In the genomic region with DNA sequence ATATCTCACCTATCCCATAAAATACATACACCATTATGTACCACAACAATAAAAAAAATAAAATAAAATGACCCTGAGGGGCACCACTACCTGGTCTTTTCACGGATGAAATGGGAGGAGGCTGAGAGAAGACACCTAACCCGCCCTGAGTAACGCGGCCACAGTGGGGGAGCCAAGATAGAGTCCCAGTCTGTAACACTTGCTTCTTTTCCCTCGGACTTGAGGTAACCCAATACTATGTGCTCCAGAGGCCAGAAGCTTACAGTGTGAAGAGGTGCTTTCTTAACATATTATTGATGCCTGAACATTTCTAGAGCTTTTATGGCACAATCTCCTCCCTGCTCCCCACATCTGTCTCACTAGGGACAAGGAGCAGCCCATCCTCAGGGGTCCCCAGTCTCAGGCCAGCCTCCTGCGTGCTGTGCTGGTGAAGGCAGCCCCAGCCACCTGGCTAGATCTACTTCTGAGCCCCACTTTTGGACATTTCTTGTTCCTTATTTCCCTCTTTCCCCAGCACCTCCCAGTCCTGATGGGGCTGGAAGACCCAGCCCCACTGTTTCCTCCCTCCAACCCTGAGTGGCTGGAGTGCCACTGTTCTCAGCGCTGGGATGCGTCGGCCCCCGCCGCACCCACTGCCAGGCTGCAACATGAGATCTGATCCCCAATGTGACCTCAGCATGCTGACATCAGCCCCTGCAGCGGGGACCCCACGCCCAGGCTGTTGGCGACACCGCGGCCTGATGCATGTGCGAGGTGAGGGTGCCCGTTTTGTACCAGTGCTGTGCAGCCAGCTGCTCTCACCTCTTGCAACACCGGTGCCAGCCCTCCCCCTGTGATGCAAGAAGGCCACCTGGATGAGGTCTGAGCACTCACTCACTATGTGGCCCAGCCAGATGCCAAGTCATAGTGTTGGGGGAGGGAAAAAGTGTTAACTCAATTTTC, we compare ENCODE assay signal across 17 cellular contexts.
A peak's percentile ranks its signal among the peaks of the same experiment; 100 is the strongest.
DNase-seq lines count a peak whose midpoint lies in the region; ATAC-seq, FAIRE-seq and TF ChIP-seq lines count a peak whose summit lies in the region.
"Had no signal": no experiment of that assay in that cellular context is flagged by ENCODE, and none has a peak within 500 bp of the region (broad histone marks: within the 10 kb centered on the region; RNA-seq: fewer than 3 reads in every experiment).

No MANE protein-coding gene starts in this region.

- dilution Hi-C loops in mammary epithelial cell (cut with HindIII; ENCODE audit: low sequenced_read_pairs): loop anchor here (25.0 kb wide), 1 partner anchor 274 kb away; no protein-coding TSS in a partner anchor

- BruUV-seq in MCF 10A (replicated peaks; lab: Mats Ljungman, UMichigan): no TSS peak
- no TSS peak for BruUV-seq in mammary epithelial cell (replicated peaks; lab: Mats Ljungman, UMichigan)
- no TSS peak for BruUV-seq in HepG2 (replicated peaks; lab: Mats Ljungman, UMichigan)

- no peak for FAIRE-seq in HepG2 (lab: Jason Lieb, UNC)
- FAIRE-seq: GM12891, RCC 7860 had no signal

- CTCF ChIA-PET in MCF 10A (lab: Yijun Ruan, JAX): interaction anchor here (0.8 to 2.0 kb wide), 6 partner anchors 8 to 295 kb away, joined by 3 to 8 read pairs (median 5); no protein-coding TSS in a partner anchor
- CTCF ChIA-PET in mammary epithelial cell (lab: Charles Lee; ENCODE audit: low non-redundant PET): interaction anchor here (0.6 kb wide), 1 partner anchor 288 kb away, joined by 4 read pairs; no protein-coding TSS in a partner anchor
- CTCF ChIA-PET in HepG2 (lab: Yijun Ruan, JAX; ENCODE audit: low intra/inter-chr PET ratio, low total read pairs): no interaction called here

- TF ChIP-seq POLR2A in HepG2 (IDR thresholded peaks at IDR 0.05; ENCODE audit: insufficient read depth in 1 of 2, low read depth in 2 of 2, low read length in 2 of 2) (no peak), erythroblast (IDR thresholded peaks at IDR 0.05; ENCODE audit: low read length) (no peak)

- H3K79me2 ChIP-seq in mammary epithelial cell (ENCODE audit: insufficient read depth, low read length): no peaks in the 10 kb centered on the region
- no peaks in the 10 kb centered on the region for H3K79me2 ChIP-seq in HepG2 (ENCODE audit: insufficient read depth, low read length)

- no peaks in the 10 kb centered on the region for H3K36me3 ChIP-seq in mammary epithelial cell (ENCODE audit: insufficient read depth, low read length)
- no peaks in the 10 kb centered on the region for H3K36me3 ChIP-seq in HepG2 (replicated peaks in 1 of 2; ENCODE audit: control insufficient read depth in 1 of 2, insufficient read depth in 2 of 2, low read length in 2 of 2)
- H3K36me3 ChIP-seq: brain microvascular endothelial cell, thoracic aorta had no signal

- H3K27ac ChIP-seq in mammary epithelial cell (ENCODE audit: insufficient read depth, low read depth, low read length): no peak overlapping the region
- no peak overlapping the region for H3K27ac ChIP-seq in HepG2 (ENCODE audit: extremely low read length, insufficient read depth, low read length)
- H3K27ac ChIP-seq: brain microvascular endothelial cell, thoracic aorta had no signal

- no peaks in the 10 kb centered on the region for H3K27me3 ChIP-seq in mammary epithelial cell (ENCODE audit: insufficient read depth, low read length)
- no peaks in the 10 kb centered on the region for H3K27me3 ChIP-seq in HepG2 (ENCODE audit: control insufficient read depth in 1 of 2, insufficient read depth in 2 of 2, low read length in 2 of 2)
- H3K27me3 ChIP-seq: brain microvascular endothelial cell had no signal

- H3K4me3 Mint-ChIP-seq in MCF 10A (ENCODE audit: unreplicated experiment): peak overlapping the region; percentile 65

- H3K4me2 ChIP-seq in mammary epithelial cell (ENCODE audit: insufficient read depth, low read depth, low read length) (no peak overlapping the region), HepG2 (ENCODE audit: low read depth, low read length) (no peak overlapping the region)

- WGBS in mammary epithelial cell (ENCODE audit: low coverage, missing lambda C conversion rate): 81% methylated on average over 12 of the region's 19 CpGs
- 2% methylated on average over 10 of the region's 19 CpGs for WGBS in HepG2 (ENCODE audit: low lambda C conversion rate)

- no peaks in the 10 kb centered on the region for H3K9me3 Mint-ChIP-seq in MCF 10A (ENCODE audit: unreplicated experiment)
- H3K9me3 Mint-ChIP-seq: naive B cell had no signal

- POLR2A ChIA-PET in MCF 10A (lab: Yijun Ruan, JAX): interaction anchor here (0.6 to 1.6 kb wide), 13 partner anchors 8 to 980 kb away, joined by 3 to 30 read pairs (median 4); no protein-coding TSS in a partner anchor
- POLR2A ChIA-PET in HepG2 (lab: Yijun Ruan, JAX): no interaction called here

- intact Hi-C loops in MCF 10A (cut with micrococcal nuclease) (no loop called here), mammary epithelial cell (cut with micrococcal nuclease) (no loop called here), HepG2 (cut with micrococcal nuclease; ENCODE audit: unreplicated experiment) (no loop called here)

- in situ Hi-C loops in mammary epithelial cell (cut with MboI; ENCODE audit: low sequenced_read_pairs in 2 of 2): loop anchor here in 1 of 2 donors (25.0 kb wide), 1 partner anchor 449 kb away; a partner anchor contains a TSS
- in situ Hi-C loops in HepG2 (cut with HindIII; ENCODE audit: extremely low pct_ligation_motif_present, low pct_unique_long_range_greater_than_20kb): loop anchor here (25.0 kb wide), 1 partner anchor 749 kb away; no protein-coding TSS in a partner anchor

- H2AFZ ChIP-seq in mammary epithelial cell (ENCODE audit: low read depth, low read length): no peak overlapping the region
- H2AFZ ChIP-seq in HepG2 (ENCODE audit: low read length): no peak overlapping the region

- no peaks in the 10 kb centered on the region for H3K36me3 Mint-ChIP-seq in MCF 10A (ENCODE audit: insufficient read depth, unreplicated experiment)
- H3K36me3 Mint-ChIP-seq: naive B cell had no signal

- TF ChIP-seq CTCF in MCF 10A (IDR thresholded peaks at IDR 0.05; ENCODE audit: unreplicated experiment) (no peak), mammary epithelial cell (conservative IDR thresholded peaks at IDR 0.05 in 1 of 2, IDR thresholded peaks at IDR 0.05 in 1 of 2; ENCODE audit: extremely low read depth in 1 of 2, insufficient read depth in 1 of 2, low read depth in 1 of 2, low read length in 2 of 2) (no peak), HepG2 (CRISPR knock-in tag; IDR thresholded peaks at IDR 0.05) (no peak)

- H3K4me3 ChIP-seq in mammary epithelial cell (replicated peaks in 1 of 3; ENCODE audit: insufficient read depth in 1 of 3, low read depth in 2 of 3, low read length in 3 of 3) (no peak overlapping the region), HepG2 (replicated peaks in 1 of 3; ENCODE audit: insufficient read depth in 1 of 3, low read depth in 2 of 3, low read length in 3 of 3) (no peak overlapping the region)
- H3K4me3 ChIP-seq: thoracic aorta had no signal

- DNase-seq in MCF 10A (ENCODE audit: unreplicated experiment) (peak; percentile 89), mammary epithelial cell (no peak), SHP77 treated with DMSO at 0.1 percent for 48 hours (lab: John Stamatoyannopoulos, UW) (peak; percentile 59), HepG2 (ENCODE audit: low spot score) (no peak), cerebellum (ENCODE audit: low spot score) (no peak), erythroblast (lab: John Stamatoyannopoulos, UW) (no peak)
- no peak for DNase-seq in stimulated activated CD4-positive, alpha-beta T cell treated with anti-CD3 and anti-CD28 coated beads, Interleukin-4, amount 100 ng/mL, for 1 hour
- DNase-seq: activated naive CD4-positive, alpha-beta T cell treated with anti-CD3 and anti-CD28 coated beads, Interleukin-2, amount 50 U/mL, for 16 hours; left colon; MM.1S; naive B cell; stimulated activated CD8-positive, alpha-beta memory T cell treated with anti-CD3 and anti-CD28 coated beads, Interleukin-4, amount 100 ng/mL, for 48 hours had no signal

- H3K4me1 ChIP-seq in mammary epithelial cell (ENCODE audit: insufficient read depth, low read length) (no peaks in the 10 kb centered on the region), HepG2 (ENCODE audit: insufficient read depth, low read length) (no peaks in the 10 kb centered on the region)

- H3K27ac Mint-ChIP-seq in MCF 10A (ENCODE audit: low read depth, unreplicated experiment): peak overlapping the region; percentile 95

- TF ChIP-seq EP300 in HepG2 (IDR thresholded peaks at IDR 0.05; ENCODE audit: low read depth in 2 of 2, low read length in 2 of 2): no peak
- no peak for TF ChIP-seq EP300 in HepG2 (CRISPR knock-in tag; IDR thresholded peaks at IDR 0.05; ENCODE audit: borderline replicate concordance)

- ATAC-seq in HepG2 (no peak), HG02981 (IDR thresholded peaks at IDR 0.05; ENCODE audit: unreplicated experiment) (no peak)
- ATAC-seq: left colon had no signal

- H4K20me1 ChIP-seq in mammary epithelial cell (ENCODE audit: insufficient read depth, low read length) (no peaks in the 10 kb centered on the region), HepG2 (ENCODE audit: insufficient read depth, low read length) (no peaks in the 10 kb centered on the region)

- H3K4me1 Mint-ChIP-seq in MCF 10A (ENCODE audit: insufficient read depth, unreplicated experiment): peaks cover 19% of the 10 kb centered on the region
- H3K4me1 Mint-ChIP-seq: naive B cell had no signal

- H3K9me3 ChIP-seq in mammary epithelial cell (replicated peaks; ENCODE audit: insufficient read depth, low read length) (no peaks in the 10 kb centered on the region), HepG2 (ENCODE audit: low read length) (no peaks in the 10 kb centered on the region)
- H3K9me3 ChIP-seq: thoracic aorta had no signal

- no peaks in the 10 kb centered on the region for H3K27me3 Mint-ChIP-seq in MCF 10A (ENCODE audit: insufficient read depth, unreplicated experiment)

- H3K9ac ChIP-seq in mammary epithelial cell (ENCODE audit: insufficient read depth, low read length): no peak overlapping the region
- no peak overlapping the region for H3K9ac ChIP-seq in HepG2 (ENCODE audit: insufficient read depth, low read depth, low read length)

- no peak for TF ChIP-seq RAD21 in HepG2 (CRISPR knock-in tag; IDR thresholded peaks at IDR 0.05)

TF ChIP-seq in HepG2, 621 proteins besides CTCF, POLR2A, EP300 and RAD21:
- TF ChIP-seq CEBPB (IDR thresholded peaks at IDR 0.05; ENCODE audit: borderline replicate concordance, low read depth, low read length): 0 out of 2 replicates have a peak, but pooled peaks have one; percentile 2
- no peak for TF ChIP-seq PAF1 (CRISPR knock-in tag; IDR thresholded peaks at IDR 0.05)

Comparison
In these comparisons a context has a peak if more than half of its experiments do, and no peak if none do; other contexts are left out.
1. DNase-seq: peak in MCF 10A (single experiment) and SHP77 treated with DMSO at 0.1 percent for 48 hours (single experiment); none in mammary epithelial cell (single experiment), HepG2 (single experiment), cerebellum (single experiment), erythroblast (0 of 2) and stimulated activated CD4-positive, alpha-beta T cell treated with anti-CD3 and anti-CD28 coated beads, Interleukin-4, amount 100 ng/mL, for 1 hour (single experiment).